ENCODE assay signal across 10 cellular contexts in genomic region chr6:106128981-106129761, GRCh38. TPM values are rescaled to one million over a fixed set of nuclear protein-coding genes. Genes with fewer than 3 reads are reported as not detected.
DNase-seq lines count a peak whose midpoint lies in the region; ATAC-seq lines count a peak whose summit lies in the region.
"Had no signal": no experiment of that assay in that cellular context is flagged by ENCODE, and none has a peak within 500 bp of the region (broad histone marks: within the 10 kb centered on the region; RNA-seq: fewer than 3 reads in every experiment).

No MANE protein-coding gene starts in this region.

- H3K4me1 Mint-ChIP-seq in stimulated activated effector memory CD8-positive, alpha-beta T cell treated with anti-CD3 and anti-CD28 coated beads, Interleukin-12 subunit alpha, Interleukin-12 subunit beta, amount 100 ng/mL, for 72 hours = peaks cover 46% of the 10 kb centered on the region

- peak; percentile 76 for DNase-seq in H4 (ENCODE audit: low spot score)
- DNase-seq in OCI-M1 (lab: John Stamatoyannopoulos, UW) = peak; percentile 35
- no peak for DNase-seq in stimulated activated effector memory CD8-positive, alpha-beta T cell treated with anti-CD3 and anti-CD28 coated beads, Interleukin-12 subunit alpha, Interleukin-12 subunit beta, amount 100 ng/mL, for 72 hours (ENCODE audit: low spot score in 2 of 2)
- no peak for DNase-seq in inferior parietal cortex (ENCODE audit: extremely low spot score)
- DNase-seq in mesenteric fat pad (ENCODE audit: low spot score) = no peak
- DNase-seq in SJCRH30 = no peak
- DNase-seq: dorsolateral prefrontal cortex; stimulated activated CD4-positive, alpha-beta T cell treated with anti-CD3 and anti-CD28 coated beads, Interleukin-1b, Interleukin-23, amount 100 ng/mL, for 48 hours; upper lobe of left lung had no signal

- H3K4me1 ChIP-seq in SJCRH30 = no peaks in the 10 kb centered on the region
- H3K4me1 ChIP-seq: upper lobe of left lung had no signal

- H3K36me3 ChIP-seq in SJCRH30 = no peaks in the 10 kb centered on the region
- H3K36me3 ChIP-seq: upper lobe of left lung had no signal

- no peak overlapping the region for H3K4me3 Mint-ChIP-seq in stimulated activated effector memory CD8-positive, alpha-beta T cell treated with anti-CD3 and anti-CD28 coated beads, Interleukin-12 subunit alpha, Interleukin-12 subunit beta, amount 100 ng/mL, for 72 hours

- H3K9me3 ChIP-seq in SJCRH30 (replicated peaks) = no peaks in the 10 kb centered on the region
- H3K9me3 ChIP-seq: upper lobe of left lung had no signal

- peak overlapping the region; percentile 53 for H3K27ac Mint-ChIP-seq in stimulated activated effector memory CD8-positive, alpha-beta T cell treated with anti-CD3 and anti-CD28 coated beads, Interleukin-12 subunit alpha, Interleukin-12 subunit beta, amount 100 ng/mL, for 72 hours

- H3K36me3 Mint-ChIP-seq in stimulated activated effector memory CD8-positive, alpha-beta T cell treated with anti-CD3 and anti-CD28 coated beads, Interleukin-12 subunit alpha, Interleukin-12 subunit beta, amount 100 ng/mL, for 72 hours = no peaks in the 10 kb centered on the region

- 0 out of 2 replicates have a peak, but pooled peaks cover 2% of the 10 kb centered on the region for H3K27me3 ChIP-seq in SJCRH30
- H3K27me3 ChIP-seq: upper lobe of left lung had no signal

- no peak overlapping the region for H3K4me3 ChIP-seq in SJCRH30
- H3K4me3 ChIP-seq: dorsolateral prefrontal cortex, upper lobe of left lung had no signal

- no peak overlapping the region for H3K27ac ChIP-seq in SJCRH30
- H3K27ac ChIP-seq: dorsolateral prefrontal cortex, upper lobe of left lung had no signal

- peak; percentile 84 for ATAC-seq in esophagus mucosa
- no peak for ATAC-seq in stimulated activated effector memory CD8-positive, alpha-beta T cell treated with anti-CD3 and anti-CD28 coated beads, Interleukin-12 subunit alpha, Interleukin-12 subunit beta, amount 100 ng/mL, for 72 hours

- H3K9me3 Mint-ChIP-seq in stimulated activated effector memory CD8-positive, alpha-beta T cell treated with anti-CD3 and anti-CD28 coated beads, Interleukin-12 subunit alpha, Interleukin-12 subunit beta, amount 100 ng/mL, for 72 hours = no peaks in the 10 kb centered on the region

RNA-seq across cellular contexts. Expression of gene PRDM1, which starts 43.0 kb away (rescaled TPM):
- 0.37 and 1.7 TPM in 2 replicates for total RNA-seq in H4 (2014; rRNA removed; shearing (Covaris generic))
- total RNA-seq in esophagus mucosa (94.1 TPM), mesenteric fat pad (10.6 TPM)
- not detected in 2 replicates for total RNA-seq in SJCRH30 (2014; rRNA removed; shearing (Covaris generic))

Comparison
In these comparisons a context has a peak if more than half of its experiments do, and no peak if none do; other contexts are left out.
1. DNase-seq: peak in H4 (single experiment) and OCI-M1 (single experiment); none in stimulated activated effector memory CD8-positive, alpha-beta T cell treated with anti-CD3 and anti-CD28 coated beads, Interleukin-12 subunit alpha, Interleukin-12 subunit beta, amount 100 ng/mL, for 72 hours (0 of 2), inferior parietal cortex (single experiment), mesenteric fat pad (single experiment) and SJCRH30 (0 of 2).